ENCODE assay signal across 29 cellular contexts in genomic region chr19:19234220-19234816, GRCh38. TPM values are rescaled to one million over a fixed set of nuclear protein-coding genes. Genes with fewer than 3 reads are reported as not detected.
A peak's percentile ranks its signal among the peaks of the same experiment; 100 is the strongest.
DNase-seq lines count a peak whose midpoint lies in the region; ATAC-seq, FAIRE-seq and TF ChIP-seq lines count a peak whose summit lies in the region.
"Had no signal": no experiment of that assay in that cellular context is flagged by ENCODE, and none has a peak within 500 bp of the region (broad histone marks: within the 10 kb centered on the region; RNA-seq: fewer than 3 reads in every experiment).

No MANE protein-coding gene starts in this region.

- H3K36me3 ChIP-seq in HepG2 (replicated peaks in 1 of 2; ENCODE audit: control insufficient read depth in 1 of 2, insufficient read depth in 2 of 2, low read length in 2 of 2) (no peaks in the 10 kb centered on the region), right lobe of liver (no peaks in the 10 kb centered on the region), osteoblast (ENCODE audit: insufficient read depth, low read length) (no peaks in the 10 kb centered on the region)
- H3K36me3 ChIP-seq: BE2C, BLaER1 had no signal

- H3K79me2 ChIP-seq in HepG2 (ENCODE audit: insufficient read depth, low read length) (no peaks in the 10 kb centered on the region), osteoblast (ENCODE audit: insufficient read depth, low read length) (no peaks in the 10 kb centered on the region)

- POLR2A ChIA-PET in HepG2 (lab: Yijun Ruan, JAX), result no interaction called here

- H2AFZ ChIP-seq in HepG2 (ENCODE audit: low read length) (no peak overlapping the region), osteoblast (ENCODE audit: low read length) (no peak overlapping the region)

- H3K9me3 ChIP-seq in HepG2 (ENCODE audit: low read length) (peaks cover 11% of the 10 kb centered on the region; the same call in 1 of the 2 replicates), right lobe of liver (peaks cover 0 to 3% (median 0%) of the 10 kb centered on the region in 4 donors), osteoblast (ENCODE audit: low read depth, low read length) (peaks cover 4% of the 10 kb centered on the region)

- no peak for TF ChIP-seq EP300 in HepG2 (IDR thresholded peaks at IDR 0.05; ENCODE audit: low read depth in 2 of 2, low read length in 2 of 2)
- no peak for TF ChIP-seq EP300 in HepG2 (CRISPR knock-in tag; IDR thresholded peaks at IDR 0.05; ENCODE audit: borderline replicate concordance)

- no peak overlapping the region for H3K27ac ChIP-seq in HepG2 (ENCODE audit: extremely low read length, insufficient read depth, low read length)
- no peak overlapping the region for H3K27ac ChIP-seq in right lobe of liver
- H3K27ac ChIP-seq in osteoblast (ENCODE audit: low read depth, low read length), result no peak overlapping the region
- H3K27ac ChIP-seq: BLaER1 had no signal

- intact Hi-C loops in HepG2 (cut with micrococcal nuclease; ENCODE audit: unreplicated experiment) (no loop called here), right lobe of liver (cut with DNase I) (no loop called here), left colon (cut with DNase I, micrococcal nuclease) (no loop called here)

- H3K4me3 ChIP-seq in HepG2 (replicated peaks in 1 of 3; ENCODE audit: insufficient read depth in 1 of 3, low read depth in 2 of 3, low read length in 3 of 3) (no peak overlapping the region), right lobe of liver (no peak overlapping the region), osteoblast (ENCODE audit: insufficient read depth, low read length) (no peak overlapping the region)
- H3K4me3 ChIP-seq: BLaER1, GM12878 had no signal

- TF ChIP-seq POLR2A in HepG2 (IDR thresholded peaks at IDR 0.05; ENCODE audit: insufficient read depth in 1 of 2, low read depth in 2 of 2, low read length in 2 of 2) (no peak), right lobe of liver (IDR thresholded peaks at IDR 0.05) (no peak), GM12891 (IDR thresholded peaks at IDR 0.05; ENCODE audit: low read depth, low read length) (no peak)

- BruUV-seq in HepG2 (replicated peaks; lab: Mats Ljungman, UMichigan), result no TSS peak

- in situ Hi-C loops in HepG2 (cut with HindIII; ENCODE audit: extremely low pct_ligation_motif_present, low pct_unique_long_range_greater_than_20kb), result no loop called here

- CTCF ChIA-PET in HepG2 (lab: Yijun Ruan, JAX; ENCODE audit: low intra/inter-chr PET ratio, low total read pairs), result no interaction called here

- no peak overlapping the region for H3K4me2 ChIP-seq in HepG2 (ENCODE audit: low read depth, low read length)
- H3K4me2 ChIP-seq in osteoblast (ENCODE audit: insufficient read depth, low read length), result no peak overlapping the region
- H3K4me2 ChIP-seq: BLaER1 had no signal

- no peaks in the 10 kb centered on the region for H4K20me1 ChIP-seq in HepG2 (ENCODE audit: insufficient read depth, low read length)
- no peaks in the 10 kb centered on the region for H4K20me1 ChIP-seq in osteoblast (ENCODE audit: insufficient read depth, low read length)
- H4K20me1 ChIP-seq: BLaER1 had no signal

- 3% methylated on average over 2 of the region's 2 CpGs for WGBS in HepG2 (ENCODE audit: low lambda C conversion rate)
- WGBS in right lobe of liver (ENCODE audit: insufficient coverage, low coverage, low lambda C conversion rate, missing lambda C conversion rate), result 78% methylated on average over 2 of the region's 2 CpGs

- no peaks in the 10 kb centered on the region for H3K4me1 ChIP-seq in HepG2 (ENCODE audit: insufficient read depth, low read length)
- H3K4me1 ChIP-seq in right lobe of liver, result no peaks in the 10 kb centered on the region
- no peaks in the 10 kb centered on the region for H3K4me1 ChIP-seq in osteoblast (ENCODE audit: insufficient read depth, low read length)
- H3K4me1 ChIP-seq: BE2C, BLaER1 had no signal

- FAIRE-seq in HepG2 (lab: Jason Lieb, UNC) (no peak), GM12891 (lab: Jason Lieb, UNC) (no peak)
- FAIRE-seq: A204.1, GM12878, GM19239 had no signal

- no peak overlapping the region for H3K9ac ChIP-seq in HepG2 (ENCODE audit: insufficient read depth, low read depth, low read length)
- H3K9ac ChIP-seq: BLaER1 had no signal

- TF ChIP-seq RAD21 in HepG2 (CRISPR knock-in tag; IDR thresholded peaks at IDR 0.05), result no peak

- H3K27me3 ChIP-seq in HepG2 (ENCODE audit: control insufficient read depth in 1 of 2, insufficient read depth in 2 of 2, low read length in 2 of 2) (peaks cover 0 to 10% of the 10 kb centered on the region in 2 experiments; a peak in 3 of 5 replicates), right lobe of liver (no peaks in the 10 kb centered on the region), osteoblast (ENCODE audit: insufficient read depth, low read length) (no peaks in the 10 kb centered on the region)
- H3K27me3 ChIP-seq: BE2C, BLaER1 had no signal

- TF ChIP-seq CTCF in HepG2 (CRISPR knock-in tag; IDR thresholded peaks at IDR 0.05) (no peak), right lobe of liver (IDR thresholded peaks at IDR 0.05) (no peak), osteoblast (IDR thresholded peaks at IDR 0.05; ENCODE audit: extremely low read depth, low read depth, low read length) (no peak)

- ATAC-seq in HepG2 (no peak), right lobe of liver (no peak), left colon (no peak), GM21737 (IDR thresholded peaks at IDR 0.05; ENCODE audit: unreplicated experiment) (no peak)
- ATAC-seq: GM12878 had no signal

- DNase-seq in HepG2 (ENCODE audit: low spot score) (no peak), right lobe of liver (no peak), NAMALWA (ENCODE audit: low spot score) (peak; percentile 47), osteoblast (ENCODE audit: insufficient read length, low spot score, missing footprints) (peak; percentile 64), GM12891 (ENCODE audit: insufficient read length, low spot score) (no peak), left colon (no peak)
- DNase-seq: 8988T; ACHN; BE2C; C1 segment of cervical spinal cord; CD4-positive, alpha-beta memory T cell; CD4-positive, CD25-positive, alpha-beta regulatory T cell; CD8-positive, alpha-beta memory T cell; COR-L47; DMS153; DMS53; DMS79; DND-41; EL; GDM1 had no signal

RNA-seq across cellular contexts. Expression of gene NCAN, which starts 22.6 kb away (rescaled TPM):
- not detected in 2 replicates for total RNA-seq in HepG2 (2016; rRNA removed; fragmentation: Illumina TruSeq; extraction: Trizol)
- not detected in 2 replicates for total RNA-seq in HepG2 (2016; cell fraction: cytosol; rRNA removed; fragmentation: Illumina TruSeq; extraction: Trizol; ENCODE audit: low read depth)
- 0.06 TPM in 1 of 2 replicates, not detected in the other for total RNA-seq in HepG2 (2016; cell fraction: insoluble cytoplasmic fraction; rRNA removed; fragmentation: Illumina TruSeq; extraction: Trizol)
- not detected in 2 replicates for total RNA-seq in HepG2 (2016; cell fraction: membrane; rRNA removed; fragmentation: Illumina TruSeq; extraction: Trizol)
- total RNA-seq in HepG2 (2016; cell fraction: nucleus; rRNA removed; fragmentation: Illumina TruSeq; extraction: Trizol), result not detected in 2 replicates
- polyA plus RNA-seq in HepG2 (2011; rRNA removed), result 0.05 TPM in 1 of 2 replicates, not detected in the other
- polyA plus RNA-seq in HepG2 (2011; cell fraction: cytosol; rRNA removed), result 0.03 TPM in 2 replicates
- polyA plus RNA-seq in HepG2 (2011; cell fraction: nucleus; rRNA removed), result 0.03 and 0.05 TPM in 2 replicates
- 0.04 TPM in 1 of 2 replicates, not detected in the other for polyA plus RNA-seq in HepG2 (2012)
- polyA plus RNA-seq in HepG2 (2016; cell fraction: cytosol; fragmentation: Illumina TruSeq; extraction: Trizol; ENCODE audit: low read depth), result not detected in 2 replicates
- 0.05 TPM in 1 of 2 replicates, not detected in the other for polyA plus RNA-seq in HepG2 (2016; cell fraction: insoluble cytoplasmic fraction; fragmentation: Illumina TruSeq; extraction: Trizol; ENCODE audit: low read depth)
- not detected in 2 replicates for polyA plus RNA-seq in HepG2 (2016; cell fraction: membrane; fragmentation: Illumina TruSeq; extraction: Trizol; ENCODE audit: low read depth)
- 0.19 TPM in 1 of 2 replicates, not detected in the other for polyA plus RNA-seq in HepG2 (2016; cell fraction: nucleus; fragmentation: Illumina TruSeq; extraction: Trizol; ENCODE audit: insufficient read depth, low read depth)
- 0.09 TPM in 1 of 2 replicates, not detected in the other for polyA minus RNA-seq in HepG2 (2011; rRNA and poly(A)+ RNA removed; ENCODE audit: low replicate concordance)
- not detected in 2 replicates for polyA minus RNA-seq in HepG2 (2011; cell fraction: cytosol; rRNA and poly(A)+ RNA removed)
- 0.12 TPM in 1 of 2 replicates, not detected in the other for polyA minus RNA-seq in HepG2 (2011; cell fraction: nucleus; rRNA and poly(A)+ RNA removed)
- under 1 TPM in 4 of 6 experiments, not detected in 2; 0.04 to 0.07 (median 0.06) TPM for total RNA-seq in right lobe of liver
- under 0.01 TPM in 1 of 2 replicates, not detected in the other for total RNA-seq in osteoblast
- 0.33 TPM for polyA plus RNA-seq in GM12891 (2012; ENCODE audit: low read depth, missing spikeins)
- total RNA-seq in left colon, result not detected
- total RNA-seq: A673; CD4-positive, alpha-beta memory T cell; CD4-positive, CD25-positive, alpha-beta regulatory T cell; Daoy had no signal
- polyA plus RNA-seq: AG04450; CD14-positive monocyte; CD4-positive, alpha-beta memory T cell; CD4-positive, CD25-positive, alpha-beta regulatory T cell; CD8-positive, alpha-beta memory T cell had no signal

RNA-seq across cellular contexts. Expression of gene NR2C2AP, which starts 31.1 kb away (rescaled TPM):
- total RNA-seq in HepG2 (2016; rRNA removed; fragmentation: Illumina TruSeq; extraction: Trizol) (25.5 and 26.8 TPM in 2 replicates), right lobe of liver (10 to 100 TPM in 1 of 6 experiments, 1 to 10 TPM in 5; 2.6 to 11.3 (median 5.4) TPM), osteoblast (6.2 and 6.5 TPM in 2 replicates), left colon (10 to 100 TPM in 1 of 2 donors, 1 to 10 TPM in 1; 8.8 to 12.5 TPM)
- 14.8 and 22.9 TPM in 2 replicates for total RNA-seq in HepG2 (2016; cell fraction: cytosol; rRNA removed; fragmentation: Illumina TruSeq; extraction: Trizol; ENCODE audit: low read depth)
- total RNA-seq in HepG2 (2016; cell fraction: insoluble cytoplasmic fraction; rRNA removed; fragmentation: Illumina TruSeq; extraction: Trizol), result 23.5 and 26.0 TPM in 2 replicates
- 19.1 and 21.5 TPM in 2 replicates for total RNA-seq in HepG2 (2016; cell fraction: membrane; rRNA removed; fragmentation: Illumina TruSeq; extraction: Trizol)
- 19.4 and 19.6 TPM in 2 replicates for total RNA-seq in HepG2 (2016; cell fraction: nucleus; rRNA removed; fragmentation: Illumina TruSeq; extraction: Trizol)
- polyA plus RNA-seq in HepG2 (2011; rRNA removed), result 12.2 and 13.8 TPM in 2 replicates
- 10.6 and 11.8 TPM in 2 replicates for polyA plus RNA-seq in HepG2 (2011; cell fraction: cytosol; rRNA removed)
- 17.7 and 18.2 TPM in 2 replicates for polyA plus RNA-seq in HepG2 (2011; cell fraction: nucleus; rRNA removed)
- polyA plus RNA-seq in HepG2 (2012), result 9.3 and 13.3 TPM in 2 replicates
- polyA plus RNA-seq in HepG2 (2016; cell fraction: cytosol; fragmentation: Illumina TruSeq; extraction: Trizol; ENCODE audit: low read depth), result 5.7 and 6.8 TPM in 2 replicates
- 19.7 and 21.9 TPM in 2 replicates for polyA plus RNA-seq in HepG2 (2016; cell fraction: insoluble cytoplasmic fraction; fragmentation: Illumina TruSeq; extraction: Trizol; ENCODE audit: low read depth)
- polyA plus RNA-seq in HepG2 (2016; cell fraction: membrane; fragmentation: Illumina TruSeq; extraction: Trizol; ENCODE audit: low read depth), result 7.9 and 11.8 TPM in 2 replicates
- 34.7 and 38.0 TPM in 2 replicates for polyA plus RNA-seq in HepG2 (2016; cell fraction: nucleus; fragmentation: Illumina TruSeq; extraction: Trizol; ENCODE audit: insufficient read depth, low read depth)
- 7.3 and 22.9 TPM in 2 replicates for polyA minus RNA-seq in HepG2 (2011; rRNA and poly(A)+ RNA removed; ENCODE audit: low replicate concordance)
- 3.9 and 4.2 TPM in 2 replicates for polyA minus RNA-seq in HepG2 (2011; cell fraction: cytosol; rRNA and poly(A)+ RNA removed)
- polyA minus RNA-seq in HepG2 (2011; cell fraction: nucleus; rRNA and poly(A)+ RNA removed), result 3.6 and 4.0 TPM in 2 replicates
- 13.3 TPM for polyA plus RNA-seq in GM12891 (2012; ENCODE audit: low read depth, missing spikeins)

RNA-seq across cellular contexts. Expression of gene TM6SF2, which starts 38.8 kb away (rescaled TPM):
- 0.53 and 1.1 TPM in 2 replicates for total RNA-seq in HepG2 (2016; rRNA removed; fragmentation: Illumina TruSeq; extraction: Trizol)
- total RNA-seq in HepG2 (2016; cell fraction: cytosol; rRNA removed; fragmentation: Illumina TruSeq; extraction: Trizol; ENCODE audit: low read depth), result 0.35 TPM in 1 of 2 replicates, not detected in the other
- 0.52 and 1.7 TPM in 2 replicates for total RNA-seq in HepG2 (2016; cell fraction: insoluble cytoplasmic fraction; rRNA removed; fragmentation: Illumina TruSeq; extraction: Trizol)
- total RNA-seq in HepG2 (2016; cell fraction: membrane; rRNA removed; fragmentation: Illumina TruSeq; extraction: Trizol), result 0.83 and 1.2 TPM in 2 replicates
- 1.3 and 3.3 TPM in 2 replicates for total RNA-seq in HepG2 (2016; cell fraction: nucleus; rRNA removed; fragmentation: Illumina TruSeq; extraction: Trizol)
- 2.5 and 4.4 TPM in 2 replicates for polyA plus RNA-seq in HepG2 (2011; rRNA removed)
- 1.8 and 2.5 TPM in 2 replicates for polyA plus RNA-seq in HepG2 (2011; cell fraction: cytosol; rRNA removed)
- 22.0 and 25.8 TPM in 2 replicates for polyA plus RNA-seq in HepG2 (2011; cell fraction: nucleus; rRNA removed)
- 0.72 and 2.5 TPM in 2 replicates for polyA plus RNA-seq in HepG2 (2012)
- polyA plus RNA-seq in HepG2 (2016; cell fraction: cytosol; fragmentation: Illumina TruSeq; extraction: Trizol; ENCODE audit: low read depth), result 0.96 and 1.4 TPM in 2 replicates
- polyA plus RNA-seq in HepG2 (2016; cell fraction: insoluble cytoplasmic fraction; fragmentation: Illumina TruSeq; extraction: Trizol; ENCODE audit: low read depth), result 0.32 and 1.1 TPM in 2 replicates
- 0.78 and 1.2 TPM in 2 replicates for polyA plus RNA-seq in HepG2 (2016; cell fraction: membrane; fragmentation: Illumina TruSeq; extraction: Trizol; ENCODE audit: low read depth)
- polyA plus RNA-seq in HepG2 (2016; cell fraction: nucleus; fragmentation: Illumina TruSeq; extraction: Trizol; ENCODE audit: insufficient read depth, low read depth), result 5.7 and 6.4 TPM in 2 replicates
- 3.3 TPM in 1 of 2 replicates, not detected in the other for polyA minus RNA-seq in HepG2 (2011; rRNA and poly(A)+ RNA removed; ENCODE audit: low replicate concordance)
- 1.1 TPM in 2 replicates for polyA minus RNA-seq in HepG2 (2011; cell fraction: cytosol; rRNA and poly(A)+ RNA removed)
- 2.8 and 4.1 TPM in 2 replicates for polyA minus RNA-seq in HepG2 (2011; cell fraction: nucleus; rRNA and poly(A)+ RNA removed)
- 10 to 100 TPM; 10.9 to 64.1 (median 25.3) TPM for total RNA-seq in right lobe of liver
- total RNA-seq in osteoblast, result 0.29 and 0.36 TPM in 2 replicates
- not detected for polyA plus RNA-seq in GM12891 (2012; ENCODE audit: low read depth, missing spikeins)
- 10 to 100 TPM in 1 of 2 donors, 1 to 10 TPM in 1; 6.9 to 14.3 TPM for total RNA-seq in left colon
- total RNA-seq: A673; CD4-positive, alpha-beta memory T cell; CD4-positive, CD25-positive, alpha-beta regulatory T cell; CD8-positive, alpha-beta memory T cell; Daoy had no signal
- polyA plus RNA-seq: CD14-positive monocyte; CD4-positive, alpha-beta memory T cell; CD4-positive, CD25-positive, alpha-beta regulatory T cell; CD8-positive, alpha-beta memory T cell; GM12878 had no signal

RNA-seq across cellular contexts. Expression of gene RFXANK, which starts 42.3 kb away (rescaled TPM):
- 80.7 and 83.1 TPM in 2 replicates for total RNA-seq in HepG2 (2016; rRNA removed; fragmentation: Illumina TruSeq; extraction: Trizol)
- 25.6 and 30.2 TPM in 2 replicates for total RNA-seq in HepG2 (2016; cell fraction: cytosol; rRNA removed; fragmentation: Illumina TruSeq; extraction: Trizol; ENCODE audit: low read depth)
- 80.2 and 88.4 TPM in 2 replicates for total RNA-seq in HepG2 (2016; cell fraction: insoluble cytoplasmic fraction; rRNA removed; fragmentation: Illumina TruSeq; extraction: Trizol)
- total RNA-seq in HepG2 (2016; cell fraction: membrane; rRNA removed; fragmentation: Illumina TruSeq; extraction: Trizol), result 35.6 and 40.8 TPM in 2 replicates
- 38.1 and 49.9 TPM in 2 replicates for total RNA-seq in HepG2 (2016; cell fraction: nucleus; rRNA removed; fragmentation: Illumina TruSeq; extraction: Trizol)
- 49.9 and 56.1 TPM in 2 replicates for polyA plus RNA-seq in HepG2 (2011; rRNA removed)
- polyA plus RNA-seq in HepG2 (2011; cell fraction: cytosol; rRNA removed), result 34.1 and 52.6 TPM in 2 replicates
- polyA plus RNA-seq in HepG2 (2011; cell fraction: nucleus; rRNA removed), result 142 and 154 TPM in 2 replicates
- 34.7 and 59.7 TPM in 2 replicates for polyA plus RNA-seq in HepG2 (2012)
- polyA plus RNA-seq in HepG2 (2016; cell fraction: cytosol; fragmentation: Illumina TruSeq; extraction: Trizol; ENCODE audit: low read depth), result 20.9 and 21.7 TPM in 2 replicates
- polyA plus RNA-seq in HepG2 (2016; cell fraction: insoluble cytoplasmic fraction; fragmentation: Illumina TruSeq; extraction: Trizol; ENCODE audit: low read depth), result 76.4 and 82.0 TPM in 2 replicates
- polyA plus RNA-seq in HepG2 (2016; cell fraction: membrane; fragmentation: Illumina TruSeq; extraction: Trizol; ENCODE audit: low read depth), result 22.9 and 31.4 TPM in 2 replicates
- polyA plus RNA-seq in HepG2 (2016; cell fraction: nucleus; fragmentation: Illumina TruSeq; extraction: Trizol; ENCODE audit: insufficient read depth, low read depth), result 69.3 and 92.4 TPM in 2 replicates
- polyA minus RNA-seq in HepG2 (2011; rRNA and poly(A)+ RNA removed; ENCODE audit: low replicate concordance), result 45.6 and 94.4 TPM in 2 replicates
- polyA minus RNA-seq in HepG2 (2011; cell fraction: cytosol; rRNA and poly(A)+ RNA removed), result 17.8 and 18.0 TPM in 2 replicates
- 29.1 and 32.6 TPM in 2 replicates for polyA minus RNA-seq in HepG2 (2011; cell fraction: nucleus; rRNA and poly(A)+ RNA removed)
- total RNA-seq in right lobe of liver, result 10 to 100 TPM; 13.8 to 21.2 (median 17.3) TPM
- total RNA-seq in osteoblast, result 37.4 and 47.4 TPM in 2 replicates
- polyA plus RNA-seq in GM12891 (2012; ENCODE audit: low read depth, missing spikeins), result 119 TPM
- total RNA-seq in left colon, result 10 to 100 TPM; 60.3 to 73.7 TPM

RNA-seq across cellular contexts. Expression of gene BORCS8, which starts 42.4 kb away (rescaled TPM):
- total RNA-seq in HepG2 (2016; rRNA removed; fragmentation: Illumina TruSeq; extraction: Trizol) (13.3 and 16.8 TPM in 2 replicates), right lobe of liver (10 to 100 TPM in 3 of 6 experiments, 1 to 10 TPM in 3; 6.0 to 12.2 (median 9.8) TPM), osteoblast (16.2 and 17.4 TPM in 2 replicates), left colon (10 to 100 TPM; 27.9 to 28.4 TPM)
- total RNA-seq in HepG2 (2016; cell fraction: cytosol; rRNA removed; fragmentation: Illumina TruSeq; extraction: Trizol; ENCODE audit: low read depth), result 5.8 and 6.2 TPM in 2 replicates
- total RNA-seq in HepG2 (2016; cell fraction: insoluble cytoplasmic fraction; rRNA removed; fragmentation: Illumina TruSeq; extraction: Trizol), result 10.7 and 12.4 TPM in 2 replicates
- total RNA-seq in HepG2 (2016; cell fraction: membrane; rRNA removed; fragmentation: Illumina TruSeq; extraction: Trizol), result 9.4 and 12.2 TPM in 2 replicates
- 7.5 TPM in 2 replicates for total RNA-seq in HepG2 (2016; cell fraction: nucleus; rRNA removed; fragmentation: Illumina TruSeq; extraction: Trizol)
- 9.6 and 9.9 TPM in 2 replicates for polyA plus RNA-seq in HepG2 (2011; rRNA removed)
- polyA plus RNA-seq in HepG2 (2011; cell fraction: cytosol; rRNA removed), result 5.5 and 9.4 TPM in 2 replicates
- 19.1 and 20.9 TPM in 2 replicates for polyA plus RNA-seq in HepG2 (2011; cell fraction: nucleus; rRNA removed)
- polyA plus RNA-seq in HepG2 (2012), result 5.3 and 5.7 TPM in 2 replicates
- polyA plus RNA-seq in HepG2 (2016; cell fraction: cytosol; fragmentation: Illumina TruSeq; extraction: Trizol; ENCODE audit: low read depth), result 6.8 and 7.0 TPM in 2 replicates
- polyA plus RNA-seq in HepG2 (2016; cell fraction: insoluble cytoplasmic fraction; fragmentation: Illumina TruSeq; extraction: Trizol; ENCODE audit: low read depth), result 16.4 and 17.7 TPM in 2 replicates
- 10.7 and 11.7 TPM in 2 replicates for polyA plus RNA-seq in HepG2 (2016; cell fraction: membrane; fragmentation: Illumina TruSeq; extraction: Trizol; ENCODE audit: low read depth)
- polyA plus RNA-seq in HepG2 (2016; cell fraction: nucleus; fragmentation: Illumina TruSeq; extraction: Trizol; ENCODE audit: insufficient read depth, low read depth), result 17.6 and 20.8 TPM in 2 replicates
- 13.1 and 33.4 TPM in 2 replicates for polyA minus RNA-seq in HepG2 (2011; rRNA and poly(A)+ RNA removed; ENCODE audit: low replicate concordance)
- polyA minus RNA-seq in HepG2 (2011; cell fraction: cytosol; rRNA and poly(A)+ RNA removed), result 2.3 and 3.9 TPM in 2 replicates
- polyA minus RNA-seq in HepG2 (2011; cell fraction: nucleus; rRNA and poly(A)+ RNA removed), result 6.1 and 9.5 TPM in 2 replicates
- 14.7 TPM for polyA plus RNA-seq in GM12891 (2012; ENCODE audit: low read depth, missing spikeins)

Comparison
In these comparisons a context has a peak if more than half of its experiments do, and no peak if none do; other contexts are left out.
1. DNase-seq: peak in NAMALWA (single experiment) and osteoblast (single experiment); none in HepG2 (single experiment), right lobe of liver (0 of 3), GM12891 (single experiment) and left colon (0 of 2).